8 cellular contexts compared by ENCODE assay signal in genomic region chr10:73785221-73785720, GRCh38. TPM values are rescaled to one million over a fixed set of nuclear protein-coding genes. Genes with fewer than 3 reads are reported as not detected.
A peak's percentile ranks its signal among the peaks of the same experiment; 100 is the strongest.
DNase-seq lines count a peak whose midpoint lies in the region; ATAC-seq lines count a peak whose summit lies in the region.

Gene ZSWIM8, plus strand, starts transcription at chr10:73785606. Its CDS starts 273 bp downstream, at chr10:73785879.

- no peaks in the 10 kb centered on the region for H3K9me3 Mint-ChIP-seq in immature natural killer cell

- H3K36me3 Mint-ChIP-seq in immature natural killer cell: peaks cover 0 to 6% (median 0%) of the 10 kb centered on the region in 3 donors

- H3K27ac Mint-ChIP-seq in immature natural killer cell: peak within 1 kb of the TSS; percentile 94 to 99 (median 97)

- ATAC-seq in GM19023 (IDR thresholded peaks at IDR 0.05; ENCODE audit: unreplicated experiment) (peak; percentile 65), HG03280 (IDR thresholded peaks at IDR 0.05; ENCODE audit: unreplicated experiment) (peak; percentile 72)

- H3K4me3 Mint-ChIP-seq in immature natural killer cell: peak within 1 kb of the TSS; percentile 96 to 99 (median 98)

- peak; percentile 94 for DNase-seq in AG08396 (ENCODE audit: low spot score)
- DNase-seq in NCI-H345 treated with DMSO at 0.1 percent for 48 hours (lab: John Stamatoyannopoulos, UW; ENCODE audit: unreplicated experiment): peak; percentile 88
- peak; percentile 71 to 82 (median 76) for DNase-seq in activated CD4-positive, CD25-positive, alpha-beta regulatory T cell (lab: John Stamatoyannopoulos, UW)
- DNase-seq in central memory CD4-positive, alpha-beta T cell: peak; percentile 89
- DNase-seq in immature natural killer cell: peak; percentile 86 to 87 (median 87)
- peak; percentile 92 for DNase-seq in smooth muscle cell of the brain vasculature (ENCODE audit: low read depth, low spot score)

- peaks cover 58 to 61% of the 10 kb centered on the region in 2 donors for H3K4me1 Mint-ChIP-seq in immature natural killer cell

- H3K27me3 Mint-ChIP-seq in immature natural killer cell (ENCODE audit: low read depth in 3 of 3): peaks cover 12 to 24% (median 16%) of the 10 kb centered on the region in 3 donors

RNA-seq across cellular contexts. Expression of gene ZSWIM8, which starts in this region (rescaled TPM):
- polyA plus RNA-seq in immature natural killer cell: 10 to 100 TPM in 2 of 3 donors, 1 to 10 TPM in 1; 7.3 to 44.7 (median 14.8) TPM

Comparison
In these comparisons a context has a peak if more than half of its experiments do, and no peak if none do; other contexts are left out.
1. Peak in every context shown above with its lines: DNase-seq and ATAC-seq.